In genomic region chrX:46588263-46588662, GRCh38 we compare ENCODE assay signal across 9 cellular contexts. TPM values are rescaled to one million over a fixed set of nuclear protein-coding genes. Genes with fewer than 3 reads are reported as not detected.
DNase-seq lines count a peak whose midpoint lies in the region; ATAC-seq and TF ChIP-seq lines count a peak whose summit lies in the region.
"Had no signal": no experiment of that assay in that cellular context is flagged by ENCODE, and none has a peak within 500 bp of the region (broad histone marks: within the 10 kb centered on the region; RNA-seq: fewer than 3 reads in every experiment).

No MANE protein-coding gene starts in this region.

- POLR2A ChIA-PET in activated CD4-positive, alpha-beta T cell treated with anti-CD3 and anti-CD28 coated beads for 36 hours (lab: Charles Lee) = interaction anchor here (0.6 to 1.2 kb wide), 2 partner anchors 16 to 194 kb away, joined by 5 to 11 read pairs; no protein-coding TSS in a partner anchor

- WGBS in thyroid gland, 2 donors = 74 to 83% methylated on average over 3 to 4 of the region's 4 CpGs

- H3K36me3 Mint-ChIP-seq in activated CD4-positive, alpha-beta T cell treated with anti-CD3 and anti-CD28 coated beads for 36 hours (ENCODE audit: low read depth) = peaks cover 6% of the 10 kb centered on the region
- H3K36me3 Mint-ChIP-seq in activated naive CD4-positive, alpha-beta T cell treated with anti-CD3 and anti-CD28 coated beads, Interleukin-2, amount 10 ng/mL, durations not matched to agents 7 days and 5 days = peaks cover 23% of the 10 kb centered on the region

- H3K9me3 ChIP-seq in thyroid gland = no peaks in the 10 kb centered on the region

- peak; percentile 51 for ATAC-seq in activated CD4-positive, alpha-beta T cell treated with anti-CD3 and anti-CD28 coated beads for 36 hours
- ATAC-seq in HG03139 (IDR thresholded peaks at IDR 0.05; ENCODE audit: unreplicated experiment) = no peak

- no peaks in the 10 kb centered on the region for H3K36me3 ChIP-seq in thyroid gland

- CTCF ChIA-PET in activated CD4-positive, alpha-beta T cell treated with anti-CD3 and anti-CD28 coated beads for 36 hours (lab: Charles Lee) = interaction anchor here (0.6 to 1.6 kb wide), 2 partner anchors 16 to 140 kb away, joined by 4 to 6 read pairs; no protein-coding TSS in a partner anchor
- CTCF ChIA-PET in activated naive CD4-positive, alpha-beta T cell treated with anti-CD3 and anti-CD28 coated beads, Interleukin-2, amount 10 ng/mL, durations not matched to agents 7 days and 5 days (lab: Charles Lee) = interaction anchor here (0.6 kb wide), 1 partner anchor 14 kb away, joined by 3 read pairs; no protein-coding TSS in a partner anchor

- no peak overlapping the region for H3K4me3 ChIP-seq in thyroid gland (replicated peaks in 1 of 3)

- peaks cover 44% of the 10 kb centered on the region for H3K4me1 Mint-ChIP-seq in activated CD4-positive, alpha-beta T cell treated with anti-CD3 and anti-CD28 coated beads for 36 hours
- peaks cover 51% of the 10 kb centered on the region for H3K4me1 Mint-ChIP-seq in activated naive CD4-positive, alpha-beta T cell treated with anti-CD3 and anti-CD28 coated beads, Interleukin-2, amount 10 ng/mL, durations not matched to agents 7 days and 5 days

- peak; percentile 66 for DNase-seq in activated CD4-positive, alpha-beta T cell treated with anti-CD3 and anti-CD28 coated beads for 36 hours
- DNase-seq in activated CD4-positive, alpha-beta T cell treated with anti-CD3 and anti-CD28 coated beads for 1 hour = no peak
- peak; percentile 72 for DNase-seq in activated naive CD4-positive, alpha-beta T cell treated with anti-CD3 and anti-CD28 coated beads, Interleukin-2, amount 10 ng/mL, durations not matched to agents 7 days and 5 days
- peak; percentile 52 for DNase-seq in iPS DF 19.7 (ENCODE audit: low read depth, low spot score)
- DNase-seq in thyroid gland = peak; percentile 3 to 8
- DNase-seq in NCI-H2171 treated with DMSO at 0.1 percent for 48 hours (lab: John Stamatoyannopoulos, UW) = no peak
- DNase-seq in germinal center (ENCODE audit: low spot score) = no peak

- H3K4me3 Mint-ChIP-seq in activated CD4-positive, alpha-beta T cell treated with anti-CD3 and anti-CD28 coated beads for 36 hours = peak overlapping the region; percentile 40
- peak overlapping the region; percentile 58 for H3K4me3 Mint-ChIP-seq in activated naive CD4-positive, alpha-beta T cell treated with anti-CD3 and anti-CD28 coated beads, Interleukin-2, amount 10 ng/mL, durations not matched to agents 7 days and 5 days

- H3K4me1 ChIP-seq in thyroid gland = peaks cover 0 to 11% of the 10 kb centered on the region in 2 donors

- no peak overlapping the region for H3K27ac ChIP-seq in thyroid gland
- H3K27ac ChIP-seq: VCaP had no signal

- TF ChIP-seq POLR2A in thyroid gland (IDR thresholded peaks at IDR 0.05) = no peak

- H3K9me3 Mint-ChIP-seq in activated CD4-positive, alpha-beta T cell treated with anti-CD3 and anti-CD28 coated beads for 36 hours (ENCODE audit: low read depth) = no peaks in the 10 kb centered on the region
- no peaks in the 10 kb centered on the region for H3K9me3 Mint-ChIP-seq in activated naive CD4-positive, alpha-beta T cell treated with anti-CD3 and anti-CD28 coated beads, Interleukin-2, amount 10 ng/mL, durations not matched to agents 7 days and 5 days

- no peak for TF ChIP-seq CTCF in thyroid gland (IDR thresholded peaks at IDR 0.05)

- H3K27me3 ChIP-seq in thyroid gland = no peaks in the 10 kb centered on the region

- intact Hi-C loops in activated CD4-positive, alpha-beta T cell treated with anti-CD3 and anti-CD28 coated beads for 36 hours (cut with DNase I, micrococcal nuclease) = loop anchor here in 1 of 2 experiments (2.0 to 5.0 kb wide), 2 partner anchors 15 to 39 kb away; partner anchors contain the start of gene CHST7
- intact Hi-C loops in thyroid gland (cut with DNase I) = no loop called here

- H3K27me3 Mint-ChIP-seq in activated CD4-positive, alpha-beta T cell treated with anti-CD3 and anti-CD28 coated beads for 36 hours = no peaks in the 10 kb centered on the region
- H3K27me3 Mint-ChIP-seq in activated naive CD4-positive, alpha-beta T cell treated with anti-CD3 and anti-CD28 coated beads, Interleukin-2, amount 10 ng/mL, durations not matched to agents 7 days and 5 days = no peaks in the 10 kb centered on the region

- peak overlapping the region; percentile 84 for H3K27ac Mint-ChIP-seq in activated CD4-positive, alpha-beta T cell treated with anti-CD3 and anti-CD28 coated beads for 36 hours
- H3K27ac Mint-ChIP-seq in activated naive CD4-positive, alpha-beta T cell treated with anti-CD3 and anti-CD28 coated beads, Interleukin-2, amount 10 ng/mL, durations not matched to agents 7 days and 5 days = peak overlapping the region; percentile 92

RNA-seq across cellular contexts. Expression of gene CHST7, which starts 14.7 kb away (rescaled TPM):
- total RNA-seq in activated CD4-positive, alpha-beta T cell treated with anti-CD3 and anti-CD28 coated beads for 36 hours = 1 to 10 TPM; 2.0 to 2.5 TPM
- 10 to 100 TPM in 3 of 4 donors, 1 to 10 TPM in 1; 9.0 to 28.5 (median 20.4) TPM for total RNA-seq in thyroid gland

RNA-seq across cellular contexts. Expression of gene ZNF674, which starts 43.0 kb away (rescaled TPM):
- 1 to 10 TPM; 2.0 to 2.6 TPM for total RNA-seq in activated CD4-positive, alpha-beta T cell treated with anti-CD3 and anti-CD28 coated beads for 36 hours
- 1 to 10 TPM; 2.9 to 9.3 (median 6.6) TPM for total RNA-seq in thyroid gland

Comparison
In these comparisons a context has a peak if more than half of its experiments do, and no peak if none do; other contexts are left out.
1. DNase-seq: peak in activated CD4-positive, alpha-beta T cell treated with anti-CD3 and anti-CD28 coated beads for 36 hours (single experiment), activated naive CD4-positive, alpha-beta T cell treated with anti-CD3 and anti-CD28 coated beads, Interleukin-2, amount 10 ng/mL, durations not matched to agents 7 days and 5 days (single experiment), iPS DF 19.7 (single experiment) and thyroid gland (2 of 2); none in activated CD4-positive, alpha-beta T cell treated with anti-CD3 and anti-CD28 coated beads for 1 hour (single experiment), NCI-H2171 treated with DMSO at 0.1 percent for 48 hours (single experiment) and germinal center (single experiment).